Comparison of ENCODE assay signal across 10 cellular contexts in genomic region chr1:43360616-43361015, GRCh38. TPM values are rescaled to one million over a fixed set of nuclear protein-coding genes. Genes with fewer than 3 reads are reported as not detected.
DNase-seq lines count a peak whose midpoint lies in the region; ATAC-seq and TF ChIP-seq lines count a peak whose summit lies in the region.
"Had no signal": no experiment of that assay in that cellular context is flagged by ENCODE, and none has a peak within 500 bp of the region (broad histone marks: within the 10 kb centered on the region; RNA-seq: fewer than 3 reads in every experiment).

No MANE protein-coding gene starts in this region.

- H3K36me3 Mint-ChIP-seq in Calu3 (ENCODE audit: insufficient read depth, unreplicated experiment), result peaks cover 74% of the 10 kb centered on the region
- peaks cover 46% of the 10 kb centered on the region for H3K36me3 Mint-ChIP-seq in activated naive CD8-positive, alpha-beta T cell treated with anti-CD3 and anti-CD28 coated beads, Interleukin-2, amount 10 ng/mL, durations not matched to agents 7 days and 5 days
- H3K36me3 Mint-ChIP-seq in natural killer cell, result no peaks in the 10 kb centered on the region
- H3K36me3 Mint-ChIP-seq in CD4-positive, alpha-beta T cell (ENCODE audit: low read depth), result peaks cover 44% of the 10 kb centered on the region

- H3K9me3 Mint-ChIP-seq in Calu3 (ENCODE audit: low read depth, unreplicated experiment) (no peaks in the 10 kb centered on the region), natural killer cell (no peaks in the 10 kb centered on the region)
- no peaks in the 10 kb centered on the region for H3K9me3 Mint-ChIP-seq in activated naive CD8-positive, alpha-beta T cell treated with anti-CD3 and anti-CD28 coated beads, Interleukin-2, amount 10 ng/mL, durations not matched to agents 7 days and 5 days
- no peaks in the 10 kb centered on the region for H3K9me3 Mint-ChIP-seq in CD4-positive, alpha-beta T cell

- intact Hi-C loops in Calu3 (cut with micrococcal nuclease; ENCODE audit: unreplicated experiment), result no loop called here
- intact Hi-C loops in natural killer cell (cut with micrococcal nuclease), result no loop called here
- intact Hi-C loops in CD4-positive, alpha-beta T cell (cut with DNase I, micrococcal nuclease), result loop anchor here in 1 of 2 experiments (1.0 to 10.0 kb wide), 3 partner anchors 89 to 678 kb away; partner anchors contain the start of genes IPO13 and YBX1

- no peaks in the 10 kb centered on the region for H3K27me3 ChIP-seq in HUES64 (ENCODE audit: insufficient read depth, low read length)
- H3K27me3 ChIP-seq in CD4-positive, alpha-beta T cell (ENCODE audit: control insufficient read depth, insufficient read depth, low read length), result no peaks in the 10 kb centered on the region

- DNase-seq in Calu3 (no peak), natural killer cell (no peak)
- DNase-seq in activated naive CD8-positive, alpha-beta T cell treated with anti-CD3 and anti-CD28 coated beads, Interleukin-2, amount 10 ng/mL, durations not matched to agents 7 days and 5 days, result no peak
- DNase-seq in CD4-positive, alpha-beta T cell, result no peak
- DNase-seq: activated CD4-positive, alpha-beta T cell treated with anti-CD3 and anti-CD28 coated beads, Interleukin-2, amount 50 U/mL, for 48 hours; central memory CD4-positive, alpha-beta T cell had no signal

- TF ChIP-seq CTCF in Calu3 (IDR thresholded peaks at IDR 0.05; ENCODE audit: unreplicated experiment) (no peak), natural killer cell (IDR thresholded peaks at IDR 0.05) (no peak)
- no peak for TF ChIP-seq CTCF in CD4-positive, alpha-beta T cell (IDR thresholded peaks at IDR 0.05)

- H3K4me1 Mint-ChIP-seq in Calu3 (ENCODE audit: low read depth, unreplicated experiment) (peaks cover 49% of the 10 kb centered on the region), natural killer cell (peaks cover 23 to 48% of the 10 kb centered on the region in 2 donors)
- H3K4me1 Mint-ChIP-seq in activated naive CD8-positive, alpha-beta T cell treated with anti-CD3 and anti-CD28 coated beads, Interleukin-2, amount 10 ng/mL, durations not matched to agents 7 days and 5 days, result peaks cover 50% of the 10 kb centered on the region
- peaks cover 27% of the 10 kb centered on the region for H3K4me1 Mint-ChIP-seq in CD4-positive, alpha-beta T cell (ENCODE audit: low read depth)

- H3K4me1 ChIP-seq in HUES64 (ENCODE audit: insufficient read depth, low read length), result peaks cover 13% of the 10 kb centered on the region; the same call in 1 of the 2 replicates

- H3K4me3 ChIP-seq in HUES64 (ENCODE audit: low read length), result peak overlapping the region; percentile 91

- POLR2A ChIA-PET in activated naive CD8-positive, alpha-beta T cell treated with anti-CD3 and anti-CD28 coated beads, Interleukin-2, amount 10 ng/mL, durations not matched to agents 7 days and 5 days (lab: Charles Lee), result no interaction called here
- POLR2A ChIA-PET in CD4-positive, alpha-beta T cell (lab: Charles Lee), result interaction anchor here (0.5 to 1.0 kb wide), 2 partner anchors 21 to 30 kb away, joined by 3 read pairs; no protein-coding TSS in a partner anchor

- peaks cover 58% of the 10 kb centered on the region for H3K36me3 ChIP-seq in HUES64 (ENCODE audit: insufficient read depth, low read length)

- no TSS peak for BruUV-seq in Calu3 (replicated peaks; lab: Mats Ljungman, UMichigan)

- no peak overlapping the region for H3K27ac Mint-ChIP-seq in Calu3 (ENCODE audit: unreplicated experiment)
- peak overlapping the region; percentile 57 for H3K27ac Mint-ChIP-seq in activated naive CD8-positive, alpha-beta T cell treated with anti-CD3 and anti-CD28 coated beads, Interleukin-2, amount 10 ng/mL, durations not matched to agents 7 days and 5 days
- no peak overlapping the region for H3K27ac Mint-ChIP-seq in natural killer cell
- no peak overlapping the region for H3K27ac Mint-ChIP-seq in CD4-positive, alpha-beta T cell

- H3K4me3 Mint-ChIP-seq in Calu3 (ENCODE audit: low read depth, unreplicated experiment) (peak overlapping the region; percentile 81), natural killer cell (peak overlapping the region; percentile 47)
- H3K4me3 Mint-ChIP-seq in activated naive CD8-positive, alpha-beta T cell treated with anti-CD3 and anti-CD28 coated beads, Interleukin-2, amount 10 ng/mL, durations not matched to agents 7 days and 5 days, result peak overlapping the region; percentile 95
- no peak overlapping the region for H3K4me3 Mint-ChIP-seq in CD4-positive, alpha-beta T cell

- no peaks in the 10 kb centered on the region for H3K27me3 Mint-ChIP-seq in Calu3 (ENCODE audit: unreplicated experiment)
- no peaks in the 10 kb centered on the region for H3K27me3 Mint-ChIP-seq in activated naive CD8-positive, alpha-beta T cell treated with anti-CD3 and anti-CD28 coated beads, Interleukin-2, amount 10 ng/mL, durations not matched to agents 7 days and 5 days
- no peaks in the 10 kb centered on the region for H3K27me3 Mint-ChIP-seq in natural killer cell (ENCODE audit: low read depth in 2 of 2)
- no peaks in the 10 kb centered on the region for H3K27me3 Mint-ChIP-seq in CD4-positive, alpha-beta T cell

- 95% methylated on average over 4 of the region's 4 CpGs for WGBS in HUES64

- no peak overlapping the region for H3K27ac ChIP-seq in HUES64 (ENCODE audit: low read depth, low read length)
- no peak overlapping the region for H3K27ac ChIP-seq in CD4-positive, alpha-beta T cell (ENCODE audit: low read depth, low read length)

- no peaks in the 10 kb centered on the region for H3K9me3 ChIP-seq in HUES64 (ENCODE audit: insufficient read depth, low read depth, low read length)
- H3K9me3 ChIP-seq in CD4-positive, alpha-beta T cell (ENCODE audit: control insufficient read depth, low read length), result no peaks in the 10 kb centered on the region

- ATAC-seq in activated naive CD8-positive, alpha-beta T cell treated with anti-CD3 and anti-CD28 coated beads, Interleukin-2, amount 10 ng/mL, durations not matched to agents 7 days and 5 days (ENCODE audit: low read depth), result no peak
- no peak for ATAC-seq in natural killer cell
- ATAC-seq in CD4-positive, alpha-beta T cell (ENCODE audit: poor library complexity), result no peak
- no peak for ATAC-seq in GM21423 (IDR thresholded peaks at IDR 0.05; ENCODE audit: unreplicated experiment)
- no peak for ATAC-seq in HG02798 (IDR thresholded peaks at IDR 0.05; ENCODE audit: poor library complexity, unreplicated experiment)
- ATAC-seq in HG02763 (IDR thresholded peaks at IDR 0.05; ENCODE audit: unreplicated experiment), result no peak

- no peak overlapping the region for H3K9ac ChIP-seq in HUES64 (ENCODE audit: low read depth, low read length)

- CTCF ChIA-PET in Calu3 (lab: Charles Lee), result no interaction called here
- CTCF ChIA-PET in CD4-positive, alpha-beta T cell (lab: Charles Lee), result no interaction called here

RNA-seq across cellular contexts. Expression of gene CDC20, which starts 1.8 kb away (rescaled TPM):
- total RNA-seq in Calu3 (2022) (128 and 134 TPM in 2 replicates), natural killer cell (1 to 10 TPM in 1 of 3 donors, under 1 TPM in 2; 0.50 to 2.4 (median 0.96) TPM)
- polyA plus RNA-seq in HUES64 (2013, experiment 1 of 2), result 143 TPM
- 153 TPM for polyA plus RNA-seq in HUES64 (2013, experiment 2 of 2)
- 100 to 1,000 TPM; 107 to 123 TPM for total RNA-seq in activated naive CD8-positive, alpha-beta T cell treated with anti-CD3 and anti-CD28 coated beads, Interleukin-2, amount 10 ng/mL, durations not matched to agents 7 days and 5 days
- 1 to 10 TPM; 1.1 to 1.8 TPM for total RNA-seq in CD4-positive, alpha-beta T cell

RNA-seq across cellular contexts. Expression of gene ELOVL1, which starts 7.2 kb away (rescaled TPM):
- 107 and 117 TPM in 2 replicates for total RNA-seq in Calu3 (2022)
- 22.0 TPM for polyA plus RNA-seq in HUES64 (2013, experiment 1 of 2)
- 22.7 TPM for polyA plus RNA-seq in HUES64 (2013, experiment 2 of 2)
- 10 to 100 TPM; 51.3 to 53.7 TPM for total RNA-seq in activated naive CD8-positive, alpha-beta T cell treated with anti-CD3 and anti-CD28 coated beads, Interleukin-2, amount 10 ng/mL, durations not matched to agents 7 days and 5 days
- total RNA-seq in natural killer cell, result 10 to 100 TPM; 53.2 to 73.0 (median 67.5) TPM
- 10 to 100 TPM; 28.7 to 31.2 TPM for total RNA-seq in CD4-positive, alpha-beta T cell

RNA-seq across cellular contexts. Expression of gene MPL, which starts 23.0 kb away (rescaled TPM):
- 0.52 and 0.73 TPM in 2 replicates for total RNA-seq in Calu3 (2022)
- polyA plus RNA-seq in HUES64 (2013, experiment 1 of 2), result not detected
- polyA plus RNA-seq in HUES64 (2013, experiment 2 of 2), result not detected
- not detected for total RNA-seq in activated naive CD8-positive, alpha-beta T cell treated with anti-CD3 and anti-CD28 coated beads, Interleukin-2, amount 10 ng/mL, durations not matched to agents 7 days and 5 days
- 1 to 10 TPM in 1 of 3 donors, under 1 TPM in 2; 0.43 to 1.7 (median 0.48) TPM for total RNA-seq in natural killer cell
- total RNA-seq in CD4-positive, alpha-beta T cell, result not detected

RNA-seq across cellular contexts. Expression of gene MED8, which starts 29.0 kb away (rescaled TPM):
- total RNA-seq in Calu3 (2022) (31.1 and 32.8 TPM in 2 replicates), natural killer cell (10 to 100 TPM; 17.8 to 26.8 (median 22.0) TPM)
- 15.9 TPM for polyA plus RNA-seq in HUES64 (2013, experiment 1 of 2)
- 14.8 TPM for polyA plus RNA-seq in HUES64 (2013, experiment 2 of 2)
- 10 to 100 TPM; 34.3 to 35.3 TPM for total RNA-seq in activated naive CD8-positive, alpha-beta T cell treated with anti-CD3 and anti-CD28 coated beads, Interleukin-2, amount 10 ng/mL, durations not matched to agents 7 days and 5 days
- total RNA-seq in CD4-positive, alpha-beta T cell, result 10 to 100 TPM; 14.8 to 17.6 TPM

RNA-seq across cellular contexts. Expression of gene SZT2, which starts 29.1 kb away (rescaled TPM):
- total RNA-seq in Calu3 (2022) (77.3 and 78.7 TPM in 2 replicates), natural killer cell (100 to 1,000 TPM; 103 to 128 (median 123) TPM)
- 5.8 TPM for polyA plus RNA-seq in HUES64 (2013, experiment 1 of 2)
- polyA plus RNA-seq in HUES64 (2013, experiment 2 of 2), result 5.8 TPM
- 10 to 100 TPM; 84.8 to 88.2 TPM for total RNA-seq in activated naive CD8-positive, alpha-beta T cell treated with anti-CD3 and anti-CD28 coated beads, Interleukin-2, amount 10 ng/mL, durations not matched to agents 7 days and 5 days
- 10 to 100 TPM; 69.7 to 72.5 TPM for total RNA-seq in CD4-positive, alpha-beta T cell

Comparison
In these comparisons a context has a peak if more than half of its experiments do, and no peak if none do; other contexts are left out.
1. RNA of gene CDC20, which starts 1.8 kb away (total RNA-seq): 128 to 134 TPM in Calu3 and 107 to 123 TPM in activated naive CD8-positive, alpha-beta T cell treated with anti-CD3 and anti-CD28 coated beads, Interleukin-2, amount 10 ng/mL, durations not matched to agents 7 days and 5 days; 1.1 to 1.8 TPM in CD4-positive, alpha-beta T cell and 0.50 to 2.4 TPM in natural killer cell; every median in the first group is over 10 times any median in the second.